13 cellular contexts compared by ENCODE assay signal in the genomic region with DNA sequence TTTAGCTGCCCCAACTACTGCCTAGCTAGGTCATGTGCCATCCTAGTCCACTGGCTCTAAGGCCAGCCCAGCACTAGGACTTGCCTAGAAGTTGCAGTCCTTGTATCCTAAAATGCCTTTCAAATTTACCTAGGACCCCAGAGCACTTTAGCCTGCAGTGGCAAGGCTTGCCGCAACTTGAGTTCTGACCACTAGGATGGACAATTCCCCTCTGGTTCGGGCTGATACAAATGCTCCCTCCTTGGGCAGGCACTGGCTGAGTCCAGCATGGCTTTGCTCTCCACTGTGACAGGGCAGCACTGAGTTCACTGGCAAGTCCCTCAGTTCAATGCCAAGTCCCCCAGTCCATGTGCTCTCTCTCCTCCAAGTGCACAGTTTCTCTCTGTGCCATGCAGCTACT.
"Had no signal": no experiment of that assay in that cellular context is flagged by ENCODE, and none has a peak within 500 bp of the region (broad histone marks: within the 10 kb centered on the region; RNA-seq: fewer than 3 reads in every experiment).

No MANE protein-coding gene starts in this region.

- H3K4me1 Mint-ChIP-seq: activated B cell treated with CpG ODN at 0.5 μM for 24 hours; activated CD4-positive, alpha-beta T cell treated with anti-CD3 and anti-CD28 coated beads, Interleukin-2, amount 10 ng/mL, durations not matched to agents 7 days and 5 days; activated naive CD4-positive, alpha-beta T cell treated with anti-CD3 and anti-CD28 coated beads, Interleukin-2, amount 50 U/mL, for 24 hours; nephron progenitor cell had no signal

- H3K9me3 Mint-ChIP-seq: activated naive CD4-positive, alpha-beta T cell treated with anti-CD3 and anti-CD28 coated beads, Interleukin-2, amount 50 U/mL, for 24 hours had no signal

- H3K27ac ChIP-seq: gastrocnemius medialis, pancreas, skin epidermis had no signal

- H3K36me3 ChIP-seq: gastrocnemius medialis, pancreas had no signal

- H3K9ac ChIP-seq: SK-N-SH had no signal

- H3K27me3 Mint-ChIP-seq: activated naive CD4-positive, alpha-beta T cell treated with anti-CD3 and anti-CD28 coated beads, Interleukin-2, amount 50 U/mL, for 24 hours had no signal

- H3K4me3 Mint-ChIP-seq: activated B cell treated with CpG ODN at 0.5 μM for 24 hours; activated CD4-positive, alpha-beta T cell treated with anti-CD3 and anti-CD28 coated beads, Interleukin-2, amount 10 ng/mL, durations not matched to agents 7 days and 5 days; activated naive CD4-positive, alpha-beta T cell treated with anti-CD3 and anti-CD28 coated beads, Interleukin-2, amount 50 U/mL, for 24 hours; nephron progenitor cell had no signal

- H3K4me3 ChIP-seq: gastrocnemius medialis, pancreas, skin epidermis had no signal

- H3K27me3 ChIP-seq: gastrocnemius medialis, pancreas had no signal

- H3K36me3 Mint-ChIP-seq: activated naive CD4-positive, alpha-beta T cell treated with anti-CD3 and anti-CD28 coated beads, Interleukin-2, amount 50 U/mL, for 24 hours had no signal

- H3K4me2 ChIP-seq: SK-N-SH had no signal

- H3K4me1 ChIP-seq: gastrocnemius medialis, pancreas had no signal

- ATAC-seq: gastrocnemius medialis, left ventricle myocardium superior, pancreas had no signal

- H3K27ac Mint-ChIP-seq: activated B cell treated with CpG ODN at 0.5 μM for 24 hours; activated CD4-positive, alpha-beta T cell treated with anti-CD3 and anti-CD28 coated beads, Interleukin-2, amount 10 ng/mL, durations not matched to agents 7 days and 5 days; activated naive CD4-positive, alpha-beta T cell treated with anti-CD3 and anti-CD28 coated beads, Interleukin-2, amount 50 U/mL, for 24 hours; nephron progenitor cell had no signal

- FAIRE-seq: endothelial cell of umbilical vein, pancreas had no signal

- DNase-seq: activated B cell treated with CpG ODN at 0.5 μM for 24 hours; activated CD4-positive, alpha-beta T cell treated with anti-CD3 and anti-CD28 coated beads, Interleukin-2, amount 10 ng/mL, durations not matched to agents 7 days and 5 days; activated CD8-positive, alpha-beta memory T cell treated with anti-CD3 and anti-CD28 coated beads for 24 hours; amygdala; gastrocnemius medialis; left ventricle myocardium superior; mesenchymal stem cell; nephron progenitor cell; pancreas; SK-N-SH had no signal

- H3K9me3 ChIP-seq: gastrocnemius medialis, pancreas, SK-N-SH had no signal
